ENCODE assay signal across 17 cellular contexts in the genomic region with DNA sequence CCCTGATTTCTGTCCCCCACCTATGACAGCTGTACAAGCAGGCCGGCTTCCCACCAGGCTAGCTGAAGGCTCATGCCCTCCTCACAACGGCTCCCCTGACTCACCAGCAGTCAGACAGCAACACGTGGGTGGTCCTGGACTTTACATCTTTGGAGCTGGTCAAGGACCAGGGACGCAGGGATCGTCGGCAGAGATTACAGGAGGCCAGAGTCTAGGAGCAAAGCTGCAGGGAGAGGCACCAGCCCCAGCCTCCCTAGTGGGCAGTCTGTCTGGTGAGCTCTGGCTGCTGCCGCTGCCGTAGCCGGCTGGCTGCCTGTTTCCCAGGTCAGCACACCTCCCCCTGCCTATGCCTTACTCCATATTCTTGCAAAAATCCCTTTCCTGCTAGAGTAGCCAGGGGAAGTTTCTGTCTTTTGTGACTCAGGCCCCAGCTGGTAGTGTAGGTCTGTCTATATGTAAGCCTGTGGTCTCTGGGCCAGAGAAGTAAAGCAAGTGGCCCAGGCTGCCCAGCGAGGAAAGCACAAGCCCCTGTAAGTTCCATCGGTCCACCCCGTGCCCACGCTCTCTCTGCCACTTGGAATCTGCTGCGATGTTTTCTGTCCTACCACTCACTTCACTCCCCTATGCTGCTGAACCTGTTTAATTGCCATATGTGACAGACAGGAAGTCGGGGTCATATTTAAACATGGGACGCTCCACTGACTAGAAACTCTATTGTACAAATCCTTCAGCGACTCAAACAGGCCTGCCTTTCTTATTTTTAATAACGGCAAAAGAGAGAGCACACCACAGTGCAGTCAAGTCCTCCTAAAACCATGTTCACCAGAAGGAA. TPM values are rescaled to one million over a fixed set of nuclear protein-coding genes. Genes with fewer than 3 reads are reported as not detected.
DNase-seq lines count a peak whose midpoint lies in the region; ATAC-seq and TF ChIP-seq lines count a peak whose summit lies in the region.
"Had no signal": no experiment of that assay in that cellular context is flagged by ENCODE, and none has a peak within 500 bp of the region (broad histone marks: within the 10 kb centered on the region; RNA-seq: fewer than 3 reads in every experiment).

No MANE protein-coding gene starts in this region.

- H3K4me3 Mint-ChIP-seq in chondrocyte (ENCODE audit: unreplicated experiment): no peak overlapping the region
- no peak overlapping the region for H3K4me3 Mint-ChIP-seq in activated T-cell treated with anti-CD3 and anti-CD28 coated beads, Interleukin-2, amount 50 U/mL, for 4 hours
- no peak overlapping the region for H3K4me3 Mint-ChIP-seq in activated CD4-positive, alpha-beta memory T cell treated with anti-CD3 and anti-CD28 coated beads, Interleukin-2, amount 10 ng/mL, durations not matched to agents 7 days and 5 days
- H3K4me3 Mint-ChIP-seq in activated CD8-positive, alpha-beta memory T cell treated with anti-CD3 and anti-CD28 coated beads, Interleukin-2, amount 10 ng/mL, durations not matched to agents 7 days and 5 days: no peak overlapping the region
- H3K4me3 Mint-ChIP-seq: activated CD8-positive, alpha-beta T cell treated with anti-CD3 and anti-CD28 coated beads, Interleukin-2, amount 10 ng/mL, durations not matched to agents 7 days and 5 days; CD14-positive monocyte; stimulated activated naive CD8-positive, alpha-beta T cell treated with anti-CD3 and anti-CD28 coated beads, Interleukin-15, amount 100 ng/mL, for 72 hours had no signal

- H3K27ac Mint-ChIP-seq in chondrocyte (ENCODE audit: unreplicated experiment): no peak overlapping the region
- H3K27ac Mint-ChIP-seq in activated CD4-positive, alpha-beta memory T cell treated with anti-CD3 and anti-CD28 coated beads, Interleukin-2, amount 10 ng/mL, durations not matched to agents 7 days and 5 days: no peak overlapping the region
- H3K27ac Mint-ChIP-seq in activated CD8-positive, alpha-beta memory T cell treated with anti-CD3 and anti-CD28 coated beads, Interleukin-2, amount 10 ng/mL, durations not matched to agents 7 days and 5 days: no peak overlapping the region
- H3K27ac Mint-ChIP-seq: activated CD8-positive, alpha-beta T cell treated with anti-CD3 and anti-CD28 coated beads, Interleukin-2, amount 10 ng/mL, durations not matched to agents 7 days and 5 days; stimulated activated naive CD8-positive, alpha-beta T cell treated with anti-CD3 and anti-CD28 coated beads, Interleukin-15, amount 100 ng/mL, for 72 hours had no signal

- H3K27me3 ChIP-seq in neuronal stem cell (ENCODE audit: control insufficient read depth in 3 of 3, insufficient read depth in 3 of 3, low read depth in 1 of 3, low read length in 3 of 3): peaks cover 3 to 53% (median 9%) of the 10 kb centered on the region in 3 experiments

- WGBS in neuronal stem cell (ENCODE audit: extremely low coverage in 2 of 2, insufficient read length in 2 of 2, insufficient replicate concordance in 1 of 2), 2 donors: no CpG with 5 or more reads among the region's 18 CpGs

- H2AK5ac ChIP-seq in neuronal stem cell (ENCODE audit: low read depth, low read length): no peak overlapping the region

- peak overlapping the region; percentile 38 for H3K9ac ChIP-seq in neuronal stem cell (ENCODE audit: low read depth, low read length, poor library complexity)

- no peak overlapping the region for H3K4ac ChIP-seq in neuronal stem cell (ENCODE audit: low read length)

- no peaks in the 10 kb centered on the region for H3K9me3 ChIP-seq in neuronal stem cell (replicated peaks in 1 of 2; ENCODE audit: control insufficient read depth in 2 of 2, insufficient read depth in 1 of 2, low read depth in 1 of 2, low read length in 2 of 2)

- peak overlapping the region; percentile 29 for H2AFZ ChIP-seq in neuronal stem cell (ENCODE audit: low read length)

- H3K4me1 ChIP-seq in neuronal stem cell (ENCODE audit: control insufficient read depth in 2 of 2, insufficient read depth in 1 of 2, low read depth in 1 of 2, low read length in 2 of 2): peaks cover 0 to 17% of the 10 kb centered on the region in 2 donors

- peak overlapping the region; percentile 69 for H3K18ac ChIP-seq in neuronal stem cell (ENCODE audit: low read length)

- peak overlapping the region; percentile 13 for H2BK15ac ChIP-seq in neuronal stem cell (ENCODE audit: low read length)

- no peaks in the 10 kb centered on the region for H3K36me3 Mint-ChIP-seq in chondrocyte (ENCODE audit: low read depth)
- H3K36me3 Mint-ChIP-seq in activated T-cell treated with anti-CD3 and anti-CD28 coated beads, Interleukin-2, amount 50 U/mL, for 4 hours (ENCODE audit: insufficient read depth): no peaks in the 10 kb centered on the region
- no peaks in the 10 kb centered on the region for H3K36me3 Mint-ChIP-seq in activated CD4-positive, alpha-beta memory T cell treated with anti-CD3 and anti-CD28 coated beads, Interleukin-2, amount 10 ng/mL, durations not matched to agents 7 days and 5 days (ENCODE audit: low read depth)
- H3K36me3 Mint-ChIP-seq in activated CD8-positive, alpha-beta memory T cell treated with anti-CD3 and anti-CD28 coated beads, Interleukin-2, amount 10 ng/mL, durations not matched to agents 7 days and 5 days: no peaks in the 10 kb centered on the region
- H3K36me3 Mint-ChIP-seq: CD14-positive monocyte had no signal

- no peak overlapping the region for H2BK5ac ChIP-seq in neuronal stem cell (ENCODE audit: low read length)

- no peaks in the 10 kb centered on the region for H3K9me3 Mint-ChIP-seq in chondrocyte (ENCODE audit: low read depth)
- no peaks in the 10 kb centered on the region for H3K9me3 Mint-ChIP-seq in activated T-cell treated with anti-CD3 and anti-CD28 coated beads, Interleukin-2, amount 50 U/mL, for 4 hours
- H3K9me3 Mint-ChIP-seq in activated CD4-positive, alpha-beta memory T cell treated with anti-CD3 and anti-CD28 coated beads, Interleukin-2, amount 10 ng/mL, durations not matched to agents 7 days and 5 days: no peaks in the 10 kb centered on the region
- no peaks in the 10 kb centered on the region for H3K9me3 Mint-ChIP-seq in activated CD8-positive, alpha-beta memory T cell treated with anti-CD3 and anti-CD28 coated beads, Interleukin-2, amount 10 ng/mL, durations not matched to agents 7 days and 5 days (ENCODE audit: low read depth)
- H3K9me3 Mint-ChIP-seq: CD14-positive monocyte; stimulated activated naive CD8-positive, alpha-beta T cell treated with anti-CD3 and anti-CD28 coated beads, Interleukin-15, amount 100 ng/mL, for 72 hours had no signal

- TF ChIP-seq CTCF in chondrocyte (IDR thresholded peaks at IDR 0.05): no peak

- CTCF ChIA-PET in activated CD4-positive, alpha-beta memory T cell treated with anti-CD3 and anti-CD28 coated beads, Interleukin-2, amount 10 ng/mL, durations not matched to agents 7 days and 5 days (lab: Charles Lee): interaction anchor here (1.5 kb wide), 1 partner anchor 37 kb away, joined by 4 read pairs; no protein-coding TSS in a partner anchor
- CTCF ChIA-PET in activated CD8-positive, alpha-beta memory T cell treated with anti-CD3 and anti-CD28 coated beads, Interleukin-2, amount 10 ng/mL, durations not matched to agents 7 days and 5 days (lab: Charles Lee): no interaction called here

- H4K91ac ChIP-seq in neuronal stem cell (ENCODE audit: low read depth, low read length, poor library complexity): no peak overlapping the region

- POLR2A ChIA-PET in activated CD4-positive, alpha-beta memory T cell treated with anti-CD3 and anti-CD28 coated beads, Interleukin-2, amount 10 ng/mL, durations not matched to agents 7 days and 5 days (lab: Charles Lee): no interaction called here

- no peak overlapping the region for H2BK12ac ChIP-seq in neuronal stem cell (ENCODE audit: low read length)

- no peak overlapping the region for H2BK120ac ChIP-seq in neuronal stem cell (ENCODE audit: low read depth, low read length)

- H3K4me1 Mint-ChIP-seq in chondrocyte (ENCODE audit: low read depth): no peaks in the 10 kb centered on the region
- no peaks in the 10 kb centered on the region for H3K4me1 Mint-ChIP-seq in activated T-cell treated with anti-CD3 and anti-CD28 coated beads, Interleukin-2, amount 50 U/mL, for 4 hours (ENCODE audit: low read depth)
- H3K4me1 Mint-ChIP-seq in activated CD4-positive, alpha-beta memory T cell treated with anti-CD3 and anti-CD28 coated beads, Interleukin-2, amount 10 ng/mL, durations not matched to agents 7 days and 5 days: no peaks in the 10 kb centered on the region
- H3K4me1 Mint-ChIP-seq in activated CD8-positive, alpha-beta memory T cell treated with anti-CD3 and anti-CD28 coated beads, Interleukin-2, amount 10 ng/mL, durations not matched to agents 7 days and 5 days: no peaks in the 10 kb centered on the region
- H3K4me1 Mint-ChIP-seq: CD14-positive monocyte; stimulated activated naive CD8-positive, alpha-beta T cell treated with anti-CD3 and anti-CD28 coated beads, Interleukin-15, amount 100 ng/mL, for 72 hours had no signal

- peaks cover 3% of the 10 kb centered on the region for H3K79me1 ChIP-seq in neuronal stem cell (ENCODE audit: low read depth, low read length)

- no peaks in the 10 kb centered on the region for H3K36me3 ChIP-seq in neuronal stem cell (replicated peaks in 1 of 2; ENCODE audit: control insufficient read depth in 2 of 2, insufficient read depth in 2 of 2, low read length in 2 of 2)

- DNase-seq in EH (ENCODE audit: low read depth) (peak; percentile 7), NCI-H526 (lab: John Stamatoyannopoulos, UW) (peak; percentile 61 to 63), chondrocyte (ENCODE audit: low spot score) (peak; percentile 62), neuronal stem cell (ENCODE audit: low spot score) (no peak)
- DNase-seq in activated T-cell treated with anti-CD3 and anti-CD28 coated beads, Interleukin-2, amount 50 U/mL, for 4 hours: no peak
- no peak for DNase-seq in activated CD4-positive, alpha-beta memory T cell treated with anti-CD3 and anti-CD28 coated beads, Interleukin-2, amount 10 ng/mL, durations not matched to agents 7 days and 5 days
- DNase-seq in activated CD8-positive, alpha-beta memory T cell treated with anti-CD3 and anti-CD28 coated beads, Interleukin-2, amount 50 U/mL, for 4 hours: no peak
- no peak for DNase-seq in activated CD8-positive, alpha-beta memory T cell treated with anti-CD3 and anti-CD28 coated beads, Interleukin-2, amount 10 ng/mL, durations not matched to agents 7 days and 5 days
- DNase-seq: activated CD8-positive, alpha-beta T cell treated with anti-CD3 and anti-CD28 coated beads, Interleukin-2, amount 10 ng/mL, durations not matched to agents 7 days and 5 days; activated naive CD4-positive, alpha-beta T cell treated with Interleukin-2 at 50 U/mL for 16 hours; Kasumi-1; NCI-H2029; OCI-M1; retina; stimulated activated naive CD8-positive, alpha-beta T cell treated with anti-CD3 and anti-CD28 coated beads, Interleukin-15, amount 100 ng/mL, for 72 hours had no signal

- H3K4me2 ChIP-seq in neuronal stem cell (ENCODE audit: insufficient read depth, low read length, poor library complexity, severe bottlenecking): no peak overlapping the region

- no peak for ATAC-seq in activated T-cell treated with anti-CD3 and anti-CD28 coated beads, Interleukin-2, amount 50 U/mL, for 4 hours
- ATAC-seq in activated CD8-positive, alpha-beta memory T cell treated with anti-CD3 and anti-CD28 coated beads, Interleukin-2, amount 10 ng/mL, durations not matched to agents 7 days and 5 days: no peak
- ATAC-seq: activated CD8-positive, alpha-beta T cell treated with anti-CD3 and anti-CD28 coated beads, Interleukin-2, amount 10 ng/mL, durations not matched to agents 7 days and 5 days; stimulated activated naive CD8-positive, alpha-beta T cell treated with anti-CD3 and anti-CD28 coated beads, Interleukin-15, amount 100 ng/mL, for 72 hours had no signal

- H3K27me3 Mint-ChIP-seq in chondrocyte (ENCODE audit: low read depth): peaks cover 29% of the 10 kb centered on the region
- H3K27me3 Mint-ChIP-seq in activated T-cell treated with anti-CD3 and anti-CD28 coated beads, Interleukin-2, amount 50 U/mL, for 4 hours (ENCODE audit: low read depth): peaks cover 43% of the 10 kb centered on the region
- H3K27me3 Mint-ChIP-seq in activated CD4-positive, alpha-beta memory T cell treated with anti-CD3 and anti-CD28 coated beads, Interleukin-2, amount 10 ng/mL, durations not matched to agents 7 days and 5 days: peaks cover 34% of the 10 kb centered on the region
- peaks cover 44% of the 10 kb centered on the region for H3K27me3 Mint-ChIP-seq in activated CD8-positive, alpha-beta memory T cell treated with anti-CD3 and anti-CD28 coated beads, Interleukin-2, amount 10 ng/mL, durations not matched to agents 7 days and 5 days

- no peak overlapping the region for H3K23ac ChIP-seq in neuronal stem cell (ENCODE audit: low read depth, low read length, poor library complexity)

- peak overlapping the region; percentile 0 for H4K8ac ChIP-seq in neuronal stem cell (ENCODE audit: low read depth, low read length)

- no peak overlapping the region for H3K4me3 ChIP-seq in neuronal stem cell (ENCODE audit: low read length in 2 of 2)

- no peak overlapping the region for H3K27ac ChIP-seq in neuronal stem cell (replicated peaks; ENCODE audit: low read length)

- no peak overlapping the region for H3K14ac ChIP-seq in neuronal stem cell (ENCODE audit: low read length)

RNA-seq across cellular contexts. Expression of a gene that starts 2.4 kb away (rescaled TPM):
- 6.3 to 12.3 TPM (median 10.6 TPM) in 3 replicates for total RNA-seq in chondrocyte
- polyA plus RNA-seq in neuronal stem cell (2013, experiment 1 of 2): 38.1 TPM
- 36.3 TPM for polyA plus RNA-seq in neuronal stem cell (2013, experiment 2 of 2)
- total RNA-seq in activated T-cell treated with anti-CD3 and anti-CD28 coated beads, Interleukin-2, amount 50 U/mL, for 4 hours: under 1 TPM; 0.43 to 0.84 (median 0.58) TPM
- total RNA-seq in activated CD4-positive, alpha-beta memory T cell treated with anti-CD3 and anti-CD28 coated beads, Interleukin-2, amount 10 ng/mL, durations not matched to agents 7 days and 5 days: under 1 TPM; 0.25 to 0.30 TPM
- total RNA-seq in activated CD8-positive, alpha-beta memory T cell treated with anti-CD3 and anti-CD28 coated beads, Interleukin-2, amount 10 ng/mL, durations not matched to agents 7 days and 5 days: under 1 TPM; 0.30 to 0.41 TPM
- total RNA-seq: T-helper 2 cell treated with Interferon-gamma antibody and Interleukin-4, amounts not matched to agents 100 ng/mL and 5 ng/mL, for 36 hours had no signal
- polyA plus RNA-seq: CD14-positive monocyte had no signal

Comparison
In these comparisons a context has a peak if more than half of its experiments do, and no peak if none do; other contexts are left out.
1. DNase-seq: peak in EH (single experiment), NCI-H526 (2 of 2) and chondrocyte (single experiment); none in neuronal stem cell (single experiment), activated T-cell treated with anti-CD3 and anti-CD28 coated beads, Interleukin-2, amount 50 U/mL, for 4 hours (single experiment), activated CD4-positive, alpha-beta memory T cell treated with anti-CD3 and anti-CD28 coated beads, Interleukin-2, amount 10 ng/mL, durations not matched to agents 7 days and 5 days (single experiment), activated CD8-positive, alpha-beta memory T cell treated with anti-CD3 and anti-CD28 coated beads, Interleukin-2, amount 50 U/mL, for 4 hours (single experiment) and activated CD8-positive, alpha-beta memory T cell treated with anti-CD3 and anti-CD28 coated beads, Interleukin-2, amount 10 ng/mL, durations not matched to agents 7 days and 5 days (single experiment).